In genomic region chr10:77139145-77139692, GRCh38 we compare ENCODE assay signal across 18 cellular contexts.
DNase-seq lines count a peak whose midpoint lies in the region; TF ChIP-seq lines count a peak whose summit lies in the region.
"Had no signal": no experiment of that assay in that cellular context is flagged by ENCODE, and none has a peak within 500 bp of the region (broad histone marks: within the 10 kb centered on the region; RNA-seq: fewer than 3 reads in every experiment).

No MANE protein-coding gene starts in this region.

- peaks cover 2% of the 10 kb centered on the region for H3K27me3 Mint-ChIP-seq in T-helper 2 cell treated with Interferon-gamma antibody and Interleukin-4, amounts not matched to agents 5 μg/mL and 100 μg/mL, for 36 hours (ENCODE audit: low read depth)
- H3K27me3 Mint-ChIP-seq: CD4-positive, alpha-beta T cell had no signal

- no peak for TF ChIP-seq CTCF in fibroblast of the aortic adventitia (IDR thresholded peaks at IDR 0.05; ENCODE audit: insufficient read depth, low read length)

- no peaks in the 10 kb centered on the region for H3K36me3 ChIP-seq in adipocyte (ENCODE audit: control insufficient read depth, insufficient read depth, low read length, severe bottlenecking)
- no peaks in the 10 kb centered on the region for H3K36me3 ChIP-seq in effector memory CD4-positive, alpha-beta T cell (ENCODE audit: control insufficient read depth, insufficient read depth, low read length)
- H3K36me3 ChIP-seq: BE2C, HAP-1, SJSA1 had no signal

- peaks cover 12% of the 10 kb centered on the region for H3K4me1 ChIP-seq in adipocyte (ENCODE audit: control insufficient read depth, insufficient read depth, low read length)
- no peaks in the 10 kb centered on the region for H3K4me1 ChIP-seq in effector memory CD4-positive, alpha-beta T cell (ENCODE audit: control insufficient read depth, insufficient read depth, low read length, poor library complexity, severe bottlenecking)
- H3K4me1 ChIP-seq: BE2C, Caco-2, HAP-1, SJSA1 had no signal

- no peaks in the 10 kb centered on the region for H3K9me3 Mint-ChIP-seq in T-helper 2 cell treated with Interferon-gamma antibody and Interleukin-4, amounts not matched to agents 5 μg/mL and 100 μg/mL, for 36 hours
- H3K9me3 Mint-ChIP-seq: CD4-positive, alpha-beta T cell had no signal

- no peaks in the 10 kb centered on the region for H3K36me3 Mint-ChIP-seq in T-helper 2 cell treated with Interferon-gamma antibody and Interleukin-4, amounts not matched to agents 5 μg/mL and 100 μg/mL, for 36 hours (ENCODE audit: low read depth)

- no peak overlapping the region for H3K4me3 Mint-ChIP-seq in T-helper 2 cell treated with Interferon-gamma antibody and Interleukin-4, amounts not matched to agents 5 μg/mL and 100 μg/mL, for 36 hours
- H3K4me3 Mint-ChIP-seq: CD4-positive, alpha-beta T cell had no signal

- no peak overlapping the region for H3K27ac Mint-ChIP-seq in T-helper 2 cell treated with Interferon-gamma antibody and Interleukin-4, amounts not matched to agents 5 μg/mL and 100 μg/mL, for 36 hours
- H3K27ac Mint-ChIP-seq: CD4-positive, alpha-beta T cell had no signal

- H3K4me3 ChIP-seq in adipocyte (ENCODE audit: low read length) (no peak overlapping the region), fibroblast of the aortic adventitia (ENCODE audit: low read depth, low read length) (no peak overlapping the region)
- no peak overlapping the region for H3K4me3 ChIP-seq in effector memory CD4-positive, alpha-beta T cell (ENCODE audit: insufficient read depth, low read depth, low read length, poor library complexity, severe bottlenecking)
- H3K4me3 ChIP-seq: GM23248, HAP-1, SJSA1 had no signal

- no peaks in the 10 kb centered on the region for H3K4me1 Mint-ChIP-seq in T-helper 2 cell treated with Interferon-gamma antibody and Interleukin-4, amounts not matched to agents 5 μg/mL and 100 μg/mL, for 36 hours (ENCODE audit: low read depth)

- no peaks in the 10 kb centered on the region for H3K9me3 ChIP-seq in adipocyte (ENCODE audit: control insufficient read depth, low read length)
- no peaks in the 10 kb centered on the region for H3K9me3 ChIP-seq in effector memory CD4-positive, alpha-beta T cell (ENCODE audit: control insufficient read depth, low read length)
- H3K9me3 ChIP-seq: BE2C, Caco-2, HAP-1, SJSA1 had no signal

- no peak overlapping the region for H3K9ac ChIP-seq in adipocyte (ENCODE audit: low read length)
- H3K9ac ChIP-seq: GM23248 had no signal

- DNase-seq in NCI-H2171 treated with DMSO at 0.1 percent for 48 hours (lab: John Stamatoyannopoulos, UW) (peak; percentile 1), NCI-H2171 (lab: John Stamatoyannopoulos, UW) (no peak), adipocyte (ENCODE audit: low read depth) (peak; percentile 53), fibroblast of the aortic adventitia (ENCODE audit: low read depth) (peak; percentile 90), superior temporal gyrus (ENCODE audit: extremely low spot score) (peak; percentile 35), cerebellum (ENCODE audit: low spot score) (no peak)
- no peak for DNase-seq in effector memory CD4-positive, alpha-beta T cell
- no peak for DNase-seq in T-helper 2 cell treated with Interferon-gamma antibody and Interleukin-4, amounts not matched to agents 5 μg/mL and 100 μg/mL, for 36 hours (ENCODE audit: low spot score)
- DNase-seq: 8988T; Caco-2; CD4-positive, alpha-beta T cell; GDM1; GM23248; NCI-H1436; NCI-H82 had no signal

- H3K27me3 ChIP-seq in adipocyte (replicated peaks; ENCODE audit: control insufficient read depth, insufficient read depth, low read length) = no peaks in the 10 kb centered on the region
- no peaks in the 10 kb centered on the region for H3K27me3 ChIP-seq in effector memory CD4-positive, alpha-beta T cell (replicated peaks; ENCODE audit: control insufficient read depth, insufficient read depth, low read length, poor library complexity, severe bottlenecking)
- H3K27me3 ChIP-seq: BE2C, SJSA1 had no signal

- no peak overlapping the region for H3K27ac ChIP-seq in effector memory CD4-positive, alpha-beta T cell (ENCODE audit: insufficient read depth, low read length, poor library complexity, severe bottlenecking)
- H3K27ac ChIP-seq: GM23248, SJSA1 had no signal

Comparison
In these comparisons a context has a peak if more than half of its experiments do, and no peak if none do; other contexts are left out.
1. DNase-seq: peak in NCI-H2171 treated with DMSO at 0.1 percent for 48 hours (single experiment), adipocyte (single experiment), fibroblast of the aortic adventitia (single experiment) and superior temporal gyrus (single experiment); none in NCI-H2171 (single experiment), cerebellum (single experiment), effector memory CD4-positive, alpha-beta T cell (0 of 3) and T-helper 2 cell treated with Interferon-gamma antibody and Interleukin-4, amounts not matched to agents 5 μg/mL and 100 μg/mL, for 36 hours (single experiment).